1 cellular context compared by ENCODE assay signal in the genomic region with DNA sequence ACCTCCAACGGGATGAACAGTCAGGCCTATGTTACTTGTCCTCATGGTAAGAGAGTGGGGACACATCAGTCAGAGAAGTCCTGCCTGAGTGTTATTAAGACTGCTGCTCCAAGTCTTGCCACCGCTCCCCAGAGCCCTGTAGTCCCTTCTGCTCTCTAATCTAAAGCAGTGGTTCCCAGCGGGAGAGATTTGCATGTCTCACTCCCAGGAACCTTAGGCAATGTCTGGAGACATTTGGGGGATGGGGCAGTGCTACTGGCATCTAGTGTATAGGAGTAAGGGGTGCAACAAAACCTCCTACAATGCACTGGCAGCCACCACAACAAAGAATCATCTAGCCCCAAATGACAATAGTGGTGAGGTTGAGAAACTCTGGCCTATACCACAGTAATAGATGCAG.
TF ChIP-seq lines count a peak whose summit lies in the region.

No MANE protein-coding gene starts in this region.

TF ChIP-seq in WTC11, 78 proteins besides CTCF, POLR2A, EP300 and RAD21 (continued from another document):
- no peak for TF ChIP-seq STAT6 (CRISPR knock-in tag; conservative IDR thresholded peaks at IDR 0.05; ENCODE audit: low read depth)
- TF ChIP-seq NR3C1 (CRISPR knock-in tag; conservative IDR thresholded peaks at IDR 0.05; ENCODE audit: low read depth): no peak
- TF ChIP-seq, protein P1, sequence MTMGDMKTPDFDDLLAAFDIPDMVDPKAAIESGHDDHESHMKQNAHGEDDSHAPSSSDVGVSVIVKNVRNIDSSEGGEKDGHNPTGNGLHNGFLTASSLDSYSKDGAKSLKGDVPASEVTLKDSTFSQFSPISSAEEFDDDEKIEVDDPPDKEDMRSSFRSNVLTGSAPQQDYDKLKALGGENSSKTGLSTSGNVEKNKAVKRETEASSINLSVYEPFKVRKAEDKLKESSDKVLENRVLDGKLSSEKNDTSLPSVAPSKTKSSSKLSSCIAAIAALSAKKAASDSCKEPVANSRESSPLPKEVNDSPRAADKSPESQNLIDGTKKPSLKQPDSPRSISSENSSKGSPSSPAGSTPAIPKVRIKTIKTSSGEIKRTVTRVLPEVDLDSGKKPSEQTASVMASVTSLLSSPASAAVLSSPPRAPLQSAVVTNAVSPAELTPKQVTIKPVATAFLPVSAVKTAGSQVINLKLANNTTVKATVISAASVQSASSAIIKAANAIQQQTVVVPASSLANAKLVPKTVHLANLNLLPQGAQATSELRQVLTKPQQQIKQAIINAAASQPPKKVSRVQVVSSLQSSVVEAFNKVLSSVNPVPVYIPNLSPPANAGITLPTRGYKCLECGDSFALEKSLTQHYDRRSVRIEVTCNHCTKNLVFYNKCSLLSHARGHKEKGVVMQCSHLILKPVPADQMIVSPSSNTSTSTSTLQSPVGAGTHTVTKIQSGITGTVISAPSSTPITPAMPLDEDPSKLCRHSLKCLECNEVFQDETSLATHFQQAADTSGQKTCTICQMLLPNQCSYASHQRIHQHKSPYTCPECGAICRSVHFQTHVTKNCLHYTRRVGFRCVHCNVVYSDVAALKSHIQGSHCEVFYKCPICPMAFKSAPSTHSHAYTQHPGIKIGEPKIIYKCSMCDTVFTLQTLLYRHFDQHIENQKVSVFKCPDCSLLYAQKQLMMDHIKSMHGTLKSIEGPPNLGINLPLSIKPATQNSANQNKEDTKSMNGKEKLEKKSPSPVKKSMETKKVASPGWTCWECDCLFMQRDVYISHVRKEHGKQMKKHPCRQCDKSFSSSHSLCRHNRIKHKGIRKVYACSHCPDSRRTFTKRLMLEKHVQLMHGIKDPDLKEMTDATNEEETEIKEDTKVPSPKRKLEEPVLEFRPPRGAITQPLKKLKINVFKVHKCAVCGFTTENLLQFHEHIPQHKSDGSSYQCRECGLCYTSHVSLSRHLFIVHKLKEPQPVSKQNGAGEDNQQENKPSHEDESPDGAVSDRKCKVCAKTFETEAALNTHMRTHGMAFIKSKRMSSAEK (CRISPR knock-in tag; IDR thresholded peaks at IDR 0.05; ENCODE audit: borderline replicate concordance): no peak
- no peak for TF ChIP-seq ZBTB21 (CRISPR knock-in tag; IDR thresholded peaks at IDR 0.05; ENCODE audit: borderline replicate concordance)
- no peak for TF ChIP-seq ESRRA (CRISPR knock-in tag; IDR thresholded peaks at IDR 0.05; ENCODE audit: borderline replicate concordance)
- TF ChIP-seq ATF1 (CRISPR knock-in tag; IDR thresholded peaks at IDR 0.05): no peak
- no peak for TF ChIP-seq MXD4 (CRISPR knock-in tag; IDR thresholded peaks at IDR 0.05; ENCODE audit: borderline replicate concordance)
- no peak for TF ChIP-seq E2F1 (CRISPR knock-in tag; IDR thresholded peaks at IDR 0.05)
